Comparison of ENCODE assay signal across 17 cellular contexts in the genomic region with DNA sequence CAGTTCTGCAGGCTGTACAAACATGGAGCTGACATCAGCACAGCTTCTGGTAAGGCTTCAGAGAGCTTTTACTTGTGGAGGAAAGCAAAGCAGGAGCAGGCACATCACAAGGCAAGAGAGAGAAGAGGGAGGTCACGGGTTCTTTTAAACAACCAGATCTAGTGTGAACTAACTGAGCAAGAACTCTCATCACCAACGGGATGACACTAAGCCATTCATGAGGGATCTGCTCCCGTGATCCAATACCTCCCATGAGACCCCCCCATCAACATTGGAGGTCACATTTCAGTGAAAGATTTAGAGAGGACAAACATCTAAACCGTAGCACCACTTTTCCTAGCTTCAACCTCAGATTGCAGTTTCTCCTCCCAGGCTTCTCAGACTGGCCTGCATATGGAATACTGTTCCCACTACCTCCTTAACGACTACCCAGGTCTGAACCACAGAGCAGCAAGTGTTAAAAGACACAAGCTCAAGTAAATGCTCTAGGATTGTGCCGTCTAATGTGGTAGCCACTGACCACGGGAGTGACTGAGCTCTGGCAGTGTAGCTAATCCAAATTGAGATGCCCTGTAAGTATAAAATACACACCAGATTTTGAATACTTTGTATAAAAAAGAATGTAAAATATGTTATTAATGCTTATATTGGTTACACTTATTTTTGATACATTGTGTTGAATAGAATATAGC.
DNase-seq lines count a peak whose midpoint lies in the region; ATAC-seq and TF ChIP-seq lines count a peak whose summit lies in the region.
"Had no signal": no experiment of that assay in that cellular context is flagged by ENCODE, and none has a peak within 500 bp of the region (broad histone marks: within the 10 kb centered on the region; RNA-seq: fewer than 3 reads in every experiment).

No MANE protein-coding gene starts in this region.

- no peaks in the 10 kb centered on the region for H4K20me1 ChIP-seq in smooth muscle cell (ENCODE audit: low read depth)

- H3K4me3 Mint-ChIP-seq in CD14-positive monocyte (no peak overlapping the region), brain (no peak overlapping the region), nephron (no peak overlapping the region)

- H3K36me3 Mint-ChIP-seq in CD14-positive monocyte = no peaks in the 10 kb centered on the region
- H3K36me3 Mint-ChIP-seq in brain = no peaks in the 10 kb centered on the region
- H3K36me3 Mint-ChIP-seq in nephron (ENCODE audit: low read depth) = no peaks in the 10 kb centered on the region

- no peaks in the 10 kb centered on the region for H3K79me2 ChIP-seq in smooth muscle cell (ENCODE audit: low read depth)

- H3K4me2 ChIP-seq in smooth muscle cell = peak overlapping the region; percentile 13

- no peak overlapping the region for H2AFZ ChIP-seq in smooth muscle cell (ENCODE audit: low read depth)

- no peak for DNase-seq in CD14-positive monocyte (ENCODE audit: low spot score)
- no peak for DNase-seq in smooth muscle cell (lab: John Stamatoyannopoulos, UW; ENCODE audit: unreplicated experiment)
- no peak for DNase-seq in MV-4-11 (lab: John Stamatoyannopoulos, UW)
- DNase-seq: DMS79 treated with DMSO at 0.1 percent for 48 hours; H7; MM.1S; NCI-H1105; NCI-H1694; NCI-H2081 treated with DMSO at 0.1 percent for 48 hours; NK-92 treated with Interleukin-12 subunit alpha and Interleukin-12 subunit beta, amount 100 ng/mL, for 24 hours; Peyer's patch had no signal

- peaks cover 52% of the 10 kb centered on the region for H3K4me1 Mint-ChIP-seq in CD14-positive monocyte
- H3K4me1 Mint-ChIP-seq in brain = peaks cover 52% of the 10 kb centered on the region
- H3K4me1 Mint-ChIP-seq in nephron = peaks cover 58% of the 10 kb centered on the region

- H3K36me3 ChIP-seq in smooth muscle cell (ENCODE audit: low read depth) = no peaks in the 10 kb centered on the region
- H3K36me3 ChIP-seq: Peyer's patch, SJSA1 had no signal

- intact Hi-C loops in CD14-positive monocyte (cut with micrococcal nuclease) = no loop called here

- H3K9me3 Mint-ChIP-seq in CD14-positive monocyte (peaks cover 0 to 2% (median 0%) of the 10 kb centered on the region in 7 donors), brain (peaks cover 0 to 2% (median 0%) of the 10 kb centered on the region in 5 experiments), nephron (no peaks in the 10 kb centered on the region)

- TF ChIP-seq CTCF in CD14-positive monocyte (IDR thresholded peaks at IDR 0.05) = no peak
- TF ChIP-seq CTCF in brain (conservative IDR thresholded peaks at IDR 0.05) = no peak
- no peak for TF ChIP-seq CTCF in nephron (IDR thresholded peaks at IDR 0.05; ENCODE audit: unreplicated experiment in 3 of 3)
- TF ChIP-seq CTCF in smooth muscle cell (IDR thresholded peaks at IDR 0.05; ENCODE audit: borderline replicate concordance, insufficient read depth, poor library complexity, severe bottlenecking) = no peak

- H3K9me3 ChIP-seq in smooth muscle cell (replicated peaks; ENCODE audit: low read depth) = no peaks in the 10 kb centered on the region
- H3K9me3 ChIP-seq: Peyer's patch, SJSA1 had no signal

- H3K27me3 Mint-ChIP-seq in CD14-positive monocyte (ENCODE audit: low read depth in 3 of 3) = peaks cover 4 to 5% (median 5%) of the 10 kb centered on the region in 3 donors
- peaks cover 2% of the 10 kb centered on the region for H3K27me3 Mint-ChIP-seq in brain
- H3K27me3 Mint-ChIP-seq in nephron (ENCODE audit: low read depth) = peaks cover 4% of the 10 kb centered on the region

- ATAC-seq in HG02678 (IDR thresholded peaks at IDR 0.05; ENCODE audit: unreplicated experiment) (no peak), HG02840 (IDR thresholded peaks at IDR 0.05; ENCODE audit: low FRiP score, unreplicated experiment) (no peak), GM21526 (IDR thresholded peaks at IDR 0.05; ENCODE audit: low FRiP score, unreplicated experiment) (no peak)

- H3F3A ChIP-seq in smooth muscle cell (ENCODE audit: low read depth) = peaks cover 12% of the 10 kb centered on the region

- H3K4me1 ChIP-seq in smooth muscle cell (ENCODE audit: low read depth) = peaks cover 7% of the 10 kb centered on the region

- 47% methylated on average over 7 of the region's 7 CpGs for WGBS in smooth muscle cell (ENCODE audit: low lambda C conversion rate)

- H3K4me3 ChIP-seq in smooth muscle cell = no peak overlapping the region
- H3K4me3 ChIP-seq: Peyer's patch, SJSA1 had no signal

- peak overlapping the region; percentile 67 for H3K27ac ChIP-seq in smooth muscle cell (ENCODE audit: low read depth)
- H3K27ac ChIP-seq: Peyer's patch, SJSA1 had no signal

- no peaks in the 10 kb centered on the region for H3K27me3 ChIP-seq in smooth muscle cell (ENCODE audit: low read depth)
- H3K27me3 ChIP-seq: Peyer's patch, SJSA1 had no signal

- H3K27ac Mint-ChIP-seq in CD14-positive monocyte (peak overlapping the region in 4 of 7 donors; percentile 18 to 90 (median 47)), brain (peak overlapping the region in 4 of 5 experiments; percentile 39 to 81 (median 55)), nephron (peak overlapping the region; percentile 33 to 68 (median 39))

- H3K9ac ChIP-seq in smooth muscle cell (ENCODE audit: low read depth) = no peak overlapping the region
